In the genomic region with DNA sequence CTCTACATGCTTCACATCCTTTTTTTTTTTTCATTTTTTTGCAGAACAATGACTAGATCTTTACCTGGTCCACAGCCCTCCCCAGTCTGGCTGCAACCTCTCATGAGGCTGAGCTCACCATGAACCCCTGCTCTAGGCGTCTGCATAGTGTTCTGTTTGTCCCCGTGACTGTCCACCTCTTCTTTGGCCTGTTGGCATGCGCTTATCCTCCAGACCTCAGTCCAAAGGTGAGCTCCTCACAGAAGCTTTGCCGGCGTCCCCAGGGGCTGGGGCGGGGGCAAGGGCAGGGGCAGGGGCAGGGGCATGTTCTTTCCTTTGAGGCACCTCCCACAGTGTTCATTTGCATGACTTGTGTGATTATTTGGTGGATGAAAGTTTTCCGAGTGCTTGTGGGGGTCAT, we compare ENCODE assay signal across 19 cellular contexts.
DNase-seq lines count a peak whose midpoint lies in the region; ATAC-seq and TF ChIP-seq lines count a peak whose summit lies in the region.
"Had no signal": no experiment of that assay in that cellular context is flagged by ENCODE, and none has a peak within 500 bp of the region (broad histone marks: within the 10 kb centered on the region; RNA-seq: fewer than 3 reads in every experiment).

No MANE protein-coding gene starts in this region.

- intact Hi-C loops in Right ventricle myocardium inferior (cut with DNase I): no loop called here
- intact Hi-C loops in left ventricle myocardium superior (cut with micrococcal nuclease): no loop called here
- intact Hi-C loops in prostate gland (cut with DNase I): no loop called here

- H3K27ac ChIP-seq in coronary artery (peak overlapping the region in 1 of 2 donors; percentile 50), subcutaneous abdominal adipose tissue (ENCODE audit: low read depth, low read length) (peak overlapping the region; percentile 54), prostate gland (no peak overlapping the region)
- H3K27ac ChIP-seq: BLaER1 treated with 17β-estradiol and CSF1 and Interleukin-3, amounts not matched to agents 10 nM and 100 nM had no signal

- H3K27me3 ChIP-seq in subcutaneous abdominal adipose tissue (ENCODE audit: control insufficient read depth in 5 of 5, insufficient read depth in 4 of 5, low read length in 5 of 5) (no peaks in the 10 kb centered on the region), prostate gland (replicated peaks; ENCODE audit: insufficient read depth) (no peaks in the 10 kb centered on the region)
- H3K27me3 ChIP-seq: BLaER1 treated with 17β-estradiol and CSF1 and Interleukin-3, amounts not matched to agents 10 nM and 100 nM had no signal

- peaks cover 6% of the 10 kb centered on the region for H3K27me3 Mint-ChIP-seq in nephron progenitor cell (ENCODE audit: low read depth, poor library complexity)

- H3K4me3 Mint-ChIP-seq in nephron progenitor cell: no peak overlapping the region
- H3K4me3 Mint-ChIP-seq: H9 had no signal

- peak overlapping the region; percentile 29 for H3K27ac Mint-ChIP-seq in nephron progenitor cell

- no peaks in the 10 kb centered on the region for H3K9me3 ChIP-seq in subcutaneous abdominal adipose tissue (ENCODE audit: control insufficient read depth in 5 of 5, low read length in 5 of 5)
- H3K9me3 ChIP-seq in prostate gland: no peaks in the 10 kb centered on the region
- H3K9me3 ChIP-seq: BLaER1 treated with 17β-estradiol and CSF1 and Interleukin-3, amounts not matched to agents 10 nM and 100 nM had no signal

- H3K36me3 ChIP-seq in subcutaneous abdominal adipose tissue (ENCODE audit: control insufficient read depth in 5 of 5, insufficient read depth in 5 of 5, low read length in 5 of 5) (no peaks in the 10 kb centered on the region), prostate gland (no peaks in the 10 kb centered on the region)
- H3K36me3 ChIP-seq: BLaER1 treated with 17β-estradiol and CSF1 and Interleukin-3, amounts not matched to agents 10 nM and 100 nM had no signal

- peaks cover 38% of the 10 kb centered on the region for H3K4me1 Mint-ChIP-seq in nephron progenitor cell

- no peak for TF ChIP-seq POLR2A in prostate gland (IDR thresholded peaks at IDR 0.05)

- H3K9ac ChIP-seq in subcutaneous abdominal adipose tissue (ENCODE audit: low read length in 5 of 5): no peak overlapping the region
- H3K9ac ChIP-seq: BLaER1 treated with 17β-estradiol and CSF1 and Interleukin-3, amounts not matched to agents 10 nM and 100 nM had no signal

- H3K4me3 ChIP-seq in coronary artery: no peak overlapping the region
- H3K4me3 ChIP-seq in subcutaneous abdominal adipose tissue (ENCODE audit: low read depth in 1 of 5, low read length in 5 of 5): no peak overlapping the region
- no peak overlapping the region for H3K4me3 ChIP-seq in prostate gland
- H3K4me3 ChIP-seq: BLaER1 treated with 17β-estradiol and CSF1 and Interleukin-3, amounts not matched to agents 10 nM and 100 nM had no signal

- TF ChIP-seq CTCF in coronary artery (IDR thresholded peaks at IDR 0.05): no peak
- TF ChIP-seq CTCF in nephron progenitor cell (IDR thresholded peaks at IDR 0.05): no peak
- TF ChIP-seq CTCF in prostate gland (IDR thresholded peaks at IDR 0.05): no peak

- no peaks in the 10 kb centered on the region for H3K36me3 Mint-ChIP-seq in nephron progenitor cell (ENCODE audit: low read depth)

- ATAC-seq in Right ventricle myocardium inferior: no peak
- no peak for ATAC-seq in left ventricle myocardium superior
- ATAC-seq in GM21526 (IDR thresholded peaks at IDR 0.05; ENCODE audit: low FRiP score, unreplicated experiment): no peak
- ATAC-seq: Panc1 had no signal

- DNase-seq in Right ventricle myocardium inferior (ENCODE audit: missing footprints) (peak; percentile 16), left ventricle myocardium superior (no peak), coronary artery (ENCODE audit: low spot score) (peak; percentile 56), nephron progenitor cell (no peak), prostate gland (ENCODE audit: low spot score) (no peak)
- no peak for DNase-seq in central memory CD4-positive, alpha-beta T cell
- DNase-seq: 8988T, DMS 273 treated with DMSO at 0.1 percent for 48 hours, GF-D8, H9, NCI-H1105 treated with DMSO at 0.1 percent for 48 hours, NCI-H1694 treated with DMSO at 0.1 percent for 48 hours, NCI-H2107, NCI-H2227 treated with DMSO at 0.1 percent for 48 hours, NCI-H524 had no signal

- H3K4me1 ChIP-seq in subcutaneous abdominal adipose tissue (ENCODE audit: control insufficient read depth in 5 of 5, insufficient read depth in 5 of 5, low read length in 5 of 5) (peaks cover 0 to 80% (median 19%) of the 10 kb centered on the region in 5 donors), prostate gland (replicated peaks) (no peaks in the 10 kb centered on the region)

- WGBS in prostate gland: 92% methylated on average over 7 of the region's 7 CpGs

- no peaks in the 10 kb centered on the region for H3K9me3 Mint-ChIP-seq in nephron progenitor cell
- H3K9me3 Mint-ChIP-seq: H9 had no signal

Comparison
In these comparisons a context has a peak if more than half of its experiments do, and no peak if none do; other contexts are left out.
1. DNase-seq: peak in Right ventricle myocardium inferior (single experiment) and coronary artery (single experiment); none in left ventricle myocardium superior (single experiment), nephron progenitor cell (single experiment), central memory CD4-positive, alpha-beta T cell (single experiment) and prostate gland (single experiment).